In genomic region chr16:30645727-30646126, GRCh38 we compare ENCODE assay signal across 21 cellular contexts. TPM values are rescaled to one million over a fixed set of nuclear protein-coding genes. Genes with fewer than 3 reads are reported as not detected.
DNase-seq lines count a peak whose midpoint lies in the region; ATAC-seq, FAIRE-seq and TF ChIP-seq lines count a peak whose summit lies in the region.
"Had no signal": no experiment of that assay in that cellular context is flagged by ENCODE, and none has a peak within 500 bp of the region (broad histone marks: within the 10 kb centered on the region; RNA-seq: fewer than 3 reads in every experiment).

No MANE protein-coding gene starts in this region.

- H2AK5ac ChIP-seq in H1 (ENCODE audit: low read depth, low read length): no peak overlapping the region

- no peak overlapping the region for H2BK15ac ChIP-seq in H1 (ENCODE audit: low read length)

- H3K9ac ChIP-seq in H1 (replicated peaks in 1 of 4; ENCODE audit: extremely low read depth in 1 of 4, low read depth in 3 of 4, low read length in 3 of 4): no peak overlapping the region
- H3K9ac ChIP-seq: BLaER1 treated with 17β-estradiol and CSF1 and Interleukin-3, amounts not matched to agents 10 nM and 100 nM had no signal

- TF ChIP-seq RAD21 in H1 (IDR thresholded peaks at IDR 0.05 in 1 of 2, conservative IDR thresholded peaks at IDR 0.05 in 1 of 2; ENCODE audit: low read depth in 2 of 2, low read length in 2 of 2): no peak

- H3K4ac ChIP-seq in H1 (replicated peaks; ENCODE audit: insufficient read length, low read depth, low read length): no peak overlapping the region

- peak overlapping the region; percentile 13 for H3K27ac Mint-ChIP-seq in activated naive CD8-positive, alpha-beta T cell treated with anti-CD3 and anti-CD28 coated beads, Interleukin-2, amount 10 ng/mL, durations not matched to agents 7 days and 5 days
- no peak overlapping the region for H3K27ac Mint-ChIP-seq in activated naive CD8-positive, alpha-beta T cell treated with anti-CD3 and anti-CD28 coated beads, Interleukin-2, amount 50 U/mL, for 24 hours
- H3K27ac Mint-ChIP-seq: B cell; CD4-positive, alpha-beta T cell; CD8-positive, alpha-beta T cell had no signal

- no peak overlapping the region for H3K4me3 ChIP-seq in H1 (ENCODE audit: extremely low read depth in 1 of 4, insufficient read depth in 2 of 4, low read depth in 3 of 4, low read length in 4 of 4)
- H3K4me3 ChIP-seq: A549; BLaER1 treated with 17β-estradiol and CSF1 and Interleukin-3, amounts not matched to agents 10 nM and 100 nM had no signal

- POLR2A ChIA-PET in activated naive CD8-positive, alpha-beta T cell treated with anti-CD3 and anti-CD28 coated beads, Interleukin-2, amount 10 ng/mL, durations not matched to agents 7 days and 5 days (lab: Charles Lee): interaction anchor here (1.1 kb wide), 1 partner anchor 12 kb away, joined by 6 read pairs; no protein-coding TSS in a partner anchor
- POLR2A ChIA-PET in H1 (lab: Charles Lee; ENCODE audit: partially characterized antibody): interaction anchor here (0.6 to 1.8 kb wide), 4 partner anchors 10 to 111 kb away, joined by 3 to 5 read pairs (median 3); partner anchors contain the start of gene ZNF747

- DNase-seq in NCI-H82 (lab: John Stamatoyannopoulos, UW) (peak; percentile 48), NCI-H82 treated with DMSO at 0.1 percent for 48 hours (lab: John Stamatoyannopoulos, UW; ENCODE audit: unreplicated experiment) (no peak), H1 (ENCODE audit: low read depth in 1 of 2, low spot score in 2 of 2) (no peak)
- DNase-seq in activated naive CD8-positive, alpha-beta T cell treated with anti-CD3 and anti-CD28 coated beads, Interleukin-2, amount 10 ng/mL, durations not matched to agents 7 days and 5 days: no peak
- no peak for DNase-seq in activated naive CD8-positive, alpha-beta T cell treated with anti-CD3 and anti-CD28 coated beads, Interleukin-2, amount 50 U/mL, for 24 hours
- DNase-seq: AML-193; Caco-2; Calu3; CD4-positive, alpha-beta T cell; CD8-positive, alpha-beta T cell; DMS79 treated with DMSO at 0.1 percent for 48 hours; GF-D8 had no signal

- no peak overlapping the region for H3K4me2 ChIP-seq in H1 (ENCODE audit: insufficient read depth in 1 of 2, low read depth in 2 of 2, low read length in 2 of 2)
- H3K4me2 ChIP-seq: A549 had no signal

- no peak overlapping the region for H2AFZ ChIP-seq in H1 (ENCODE audit: low read length)

- no peak overlapping the region for H2BK20ac ChIP-seq in H1 (ENCODE audit: low read length)

- peaks cover 0 to 4% (median 0%) of the 10 kb centered on the region in 4 experiments; a peak in 2 of 7 replicates for H3K4me1 ChIP-seq in H1 (replicated peaks in 1 of 4; ENCODE audit: control insufficient read depth in 3 of 4, insufficient read depth in 4 of 4, low read length in 3 of 4)

- H3K56ac ChIP-seq in H1 (replicated peaks; ENCODE audit: insufficient read length, low read depth, low read length): no peak overlapping the region

- no peaks in the 10 kb centered on the region for H3K79me1 ChIP-seq in H1 (ENCODE audit: low read depth, low read length)

- H4K20me1 ChIP-seq in H1 (replicated peaks in 1 of 2; ENCODE audit: control insufficient read depth in 1 of 2, insufficient read depth in 2 of 2, low read length in 2 of 2): no peaks in the 10 kb centered on the region
- H4K20me1 ChIP-seq: BLaER1 treated with 17β-estradiol and CSF1 and Interleukin-3, amounts not matched to agents 10 nM and 100 nM had no signal

- CTCF ChIA-PET in H1 (lab: Charles Lee; ENCODE audit: partially characterized antibody): interaction anchor here (0.6 to 2.4 kb wide), 3 partner anchors 9 to 31 kb away, joined by 4 to 12 read pairs (median 6); no protein-coding TSS in a partner anchor

- H3K9me3 Mint-ChIP-seq in activated naive CD8-positive, alpha-beta T cell treated with anti-CD3 and anti-CD28 coated beads, Interleukin-2, amount 10 ng/mL, durations not matched to agents 7 days and 5 days: no peaks in the 10 kb centered on the region
- H3K9me3 Mint-ChIP-seq in activated naive CD8-positive, alpha-beta T cell treated with anti-CD3 and anti-CD28 coated beads, Interleukin-2, amount 50 U/mL, for 24 hours: no peaks in the 10 kb centered on the region
- H3K9me3 Mint-ChIP-seq: CD4-positive, alpha-beta T cell; CD8-positive, alpha-beta T cell had no signal

- no peak overlapping the region for H3K4me3 Mint-ChIP-seq in activated naive CD8-positive, alpha-beta T cell treated with anti-CD3 and anti-CD28 coated beads, Interleukin-2, amount 10 ng/mL, durations not matched to agents 7 days and 5 days
- H3K4me3 Mint-ChIP-seq in activated naive CD8-positive, alpha-beta T cell treated with anti-CD3 and anti-CD28 coated beads, Interleukin-2, amount 50 U/mL, for 24 hours: no peak overlapping the region
- H3K4me3 Mint-ChIP-seq: B cell; CD4-positive, alpha-beta T cell; CD8-positive, alpha-beta T cell had no signal

- H3K36me3 ChIP-seq in H1 (ENCODE audit: control insufficient read depth in 2 of 4, insufficient read depth in 4 of 4, low read length in 3 of 4): no peaks in the 10 kb centered on the region
- H3K36me3 ChIP-seq: BLaER1 treated with 17β-estradiol and CSF1 and Interleukin-3, amounts not matched to agents 10 nM and 100 nM had no signal

- H3K27ac ChIP-seq in H1 (ENCODE audit: low read depth, low read length): no peak overlapping the region
- H3K27ac ChIP-seq: 22Rv1; A549; BLaER1 treated with 17β-estradiol and CSF1 and Interleukin-3, amounts not matched to agents 10 nM and 100 nM; C4-2B had no signal

- ATAC-seq in activated naive CD8-positive, alpha-beta T cell treated with anti-CD3 and anti-CD28 coated beads, Interleukin-2, amount 10 ng/mL, durations not matched to agents 7 days and 5 days (ENCODE audit: low read depth): no peak
- ATAC-seq in activated naive CD8-positive, alpha-beta T cell treated with anti-CD3 and anti-CD28 coated beads, Interleukin-2, amount 50 U/mL, for 24 hours: no peak
- ATAC-seq: A549; CD8-positive, alpha-beta T cell had no signal

- no peaks in the 10 kb centered on the region for H3K79me2 ChIP-seq in H1 (ENCODE audit: control insufficient read depth in 1 of 2, insufficient read depth in 2 of 2, low read length in 2 of 2)

- no peak overlapping the region for H4K91ac ChIP-seq in H1 (replicated peaks; ENCODE audit: insufficient read length, low read length)

- no peak overlapping the region for H4K8ac ChIP-seq in H1 (ENCODE audit: extremely low read depth, insufficient read depth, low read length)

- no peaks in the 10 kb centered on the region for H3K36me3 Mint-ChIP-seq in activated naive CD8-positive, alpha-beta T cell treated with anti-CD3 and anti-CD28 coated beads, Interleukin-2, amount 10 ng/mL, durations not matched to agents 7 days and 5 days
- H3K36me3 Mint-ChIP-seq in activated naive CD8-positive, alpha-beta T cell treated with anti-CD3 and anti-CD28 coated beads, Interleukin-2, amount 50 U/mL, for 24 hours (ENCODE audit: low read depth): no peaks in the 10 kb centered on the region

- no peak overlapping the region for H2BK12ac ChIP-seq in H1 (ENCODE audit: low read depth, low read length)

- H3K14ac ChIP-seq in H1 (ENCODE audit: insufficient read length): no peak overlapping the region

- H3K18ac ChIP-seq in H1 (ENCODE audit: extremely low read depth, low read length): no peak overlapping the region

- H2BK120ac ChIP-seq in H1 (replicated peaks; ENCODE audit: low read depth, low read length): no peak overlapping the region

- 72% methylated on average over 6 of the region's 6 CpGs; no CpG with 5 or more reads in 1 of the 2 experiments for WGBS in H1 (ENCODE audit: extremely low coverage in 1 of 2, insufficient coverage in 1 of 2, insufficient read length in 1 of 2, insufficient replicate concordance in 2 of 2, low coverage in 1 of 2, low lambda C conversion rate in 2 of 2, missing lambda C conversion rate in 1 of 2), 2 experiments

- peaks cover 0 to 8% (median 1%) of the 10 kb centered on the region in 4 experiments; a peak in 3 of 7 replicates for H3K27me3 ChIP-seq in H1 (replicated peaks in 1 of 4; ENCODE audit: control insufficient read depth in 3 of 4, extremely low read depth in 1 of 4, insufficient read depth in 3 of 4, low read length in 3 of 4)
- H3K27me3 ChIP-seq: BLaER1 treated with 17β-estradiol and CSF1 and Interleukin-3, amounts not matched to agents 10 nM and 100 nM had no signal

- TF ChIP-seq EP300 in H1 (IDR thresholded peaks at IDR 0.05; ENCODE audit: borderline replicate concordance in 1 of 2, low read depth in 2 of 2, low read length in 2 of 2): no peak

- H3K27me3 Mint-ChIP-seq in activated naive CD8-positive, alpha-beta T cell treated with anti-CD3 and anti-CD28 coated beads, Interleukin-2, amount 10 ng/mL, durations not matched to agents 7 days and 5 days: no peaks in the 10 kb centered on the region
- H3K27me3 Mint-ChIP-seq in activated naive CD8-positive, alpha-beta T cell treated with anti-CD3 and anti-CD28 coated beads, Interleukin-2, amount 50 U/mL, for 24 hours: no peaks in the 10 kb centered on the region
- H3K27me3 Mint-ChIP-seq: B cell; CD4-positive, alpha-beta T cell had no signal

- no peaks in the 10 kb centered on the region for H3K9me3 ChIP-seq in H1 (ENCODE audit: insufficient read depth in 2 of 2, low read depth in 1 of 2, low read length in 1 of 2)
- H3K9me3 ChIP-seq: A549; BLaER1 treated with 17β-estradiol and CSF1 and Interleukin-3, amounts not matched to agents 10 nM and 100 nM; Caco-2 had no signal

- no peak overlapping the region for H4K5ac ChIP-seq in H1 (ENCODE audit: insufficient read length, low read depth, low read length)

- TF ChIP-seq POLR2A in H1 (IDR thresholded peaks at IDR 0.05; ENCODE audit: control extremely low read depth in 1 of 2, low read depth in 2 of 2, low read length in 2 of 2): no peak

- no peaks in the 10 kb centered on the region; the same call in 1 of the 2 replicates for H3K23me2 ChIP-seq in H1 (ENCODE audit: low read depth, low read length)

- no peak overlapping the region for H2BK5ac ChIP-seq in H1 (ENCODE audit: low read depth, low read length)

- FAIRE-seq in H1 (lab: Jason Lieb, UNC): no peak
- FAIRE-seq: A549, D721Med, G401.6, GM12891, GM19239 had no signal

- no peak for TF ChIP-seq CTCF in H1 (IDR thresholded peaks at IDR 0.05; ENCODE audit: control extremely low read depth in 1 of 3, insufficient read depth in 1 of 3, low read depth in 1 of 3, low read length in 3 of 3)

- no peak overlapping the region for H3K23ac ChIP-seq in H1 (ENCODE audit: insufficient read length)

- peaks cover 16% of the 10 kb centered on the region for H3K4me1 Mint-ChIP-seq in activated naive CD8-positive, alpha-beta T cell treated with anti-CD3 and anti-CD28 coated beads, Interleukin-2, amount 10 ng/mL, durations not matched to agents 7 days and 5 days
- H3K4me1 Mint-ChIP-seq in activated naive CD8-positive, alpha-beta T cell treated with anti-CD3 and anti-CD28 coated beads, Interleukin-2, amount 50 U/mL, for 24 hours: peaks cover 8% of the 10 kb centered on the region

RNA-seq across cellular contexts. Expression of gene PRR14, which starts 5.0 kb away (rescaled TPM):
- total RNA-seq in activated naive CD8-positive, alpha-beta T cell treated with anti-CD3 and anti-CD28 coated beads, Interleukin-2, amount 10 ng/mL, durations not matched to agents 7 days and 5 days: 10 to 100 TPM; 89.7 to 97.1 TPM
- total RNA-seq in H1 (2021; fragmentation: NEBNext Ultra II Directional; extraction: Animal tissue kit (Norgen Biotek cat#: 25700)): 16.1 and 18.9 TPM in 2 replicates
- 3.6 and 8.7 TPM in 2 replicates for polyA plus RNA-seq in H1 (2011; rRNA removed)
- 2.8 TPM for polyA plus RNA-seq in H1 (2011; cell fraction: cytosol; rRNA removed)
- polyA plus RNA-seq in H1 (2011; cell fraction: nucleus; rRNA removed): 13.6 TPM
- polyA plus RNA-seq in H1 (2012, experiment 1 of 2): 10.6 to 13.7 TPM (median 12.0 TPM) in 4 replicates
- 11.9 TPM for polyA plus RNA-seq in H1 (2012, experiment 2 of 2)
- 17.6 TPM for polyA plus RNA-seq in H1 (2013, experiment 1 of 2)
- polyA plus RNA-seq in H1 (2013, experiment 2 of 2): 17.2 TPM
- 1.1 and 2.8 TPM in 2 replicates for polyA minus RNA-seq in H1 (2011; rRNA and poly(A)+ RNA removed)
- 5.3 TPM for polyA minus RNA-seq in H1 (2011; cell fraction: cytosol; rRNA and poly(A)+ RNA removed)
- polyA minus RNA-seq in H1 (2011; cell fraction: nucleus; rRNA and poly(A)+ RNA removed): 10.0 TPM

RNA-seq across cellular contexts. Expression of gene FBRS, which starts 12.5 kb away (rescaled TPM):
- 100 to 1,000 TPM; 140 to 143 TPM for total RNA-seq in activated naive CD8-positive, alpha-beta T cell treated with anti-CD3 and anti-CD28 coated beads, Interleukin-2, amount 10 ng/mL, durations not matched to agents 7 days and 5 days
- 12.9 and 13.9 TPM in 2 replicates for total RNA-seq in H1 (2021; fragmentation: NEBNext Ultra II Directional; extraction: Animal tissue kit (Norgen Biotek cat#: 25700))
- 2.4 and 3.8 TPM in 2 replicates for polyA plus RNA-seq in H1 (2011; rRNA removed)
- polyA plus RNA-seq in H1 (2011; cell fraction: cytosol; rRNA removed): 2.2 TPM
- polyA plus RNA-seq in H1 (2011; cell fraction: nucleus; rRNA removed): 20.7 TPM
- polyA plus RNA-seq in H1 (2012, experiment 1 of 2): 7.4 to 11.7 TPM (median 9.5 TPM) in 4 replicates
- 6.9 TPM for polyA plus RNA-seq in H1 (2012, experiment 2 of 2)
- 9.1 TPM for polyA plus RNA-seq in H1 (2013, experiment 1 of 2)
- polyA plus RNA-seq in H1 (2013, experiment 2 of 2): 8.2 TPM
- polyA minus RNA-seq in H1 (2011; rRNA and poly(A)+ RNA removed): 2.0 and 3.6 TPM in 2 replicates
- polyA minus RNA-seq in H1 (2011; cell fraction: cytosol; rRNA and poly(A)+ RNA removed): 4.8 TPM
- polyA minus RNA-seq in H1 (2011; cell fraction: nucleus; rRNA and poly(A)+ RNA removed): 11.5 TPM

RNA-seq across cellular contexts. Expression of gene ZNF689, which starts 35.5 kb away (rescaled TPM):
- total RNA-seq in activated naive CD8-positive, alpha-beta T cell treated with anti-CD3 and anti-CD28 coated beads, Interleukin-2, amount 10 ng/mL, durations not matched to agents 7 days and 5 days: 10 to 100 TPM; 12.7 to 14.4 TPM
- total RNA-seq in H1 (2021; fragmentation: NEBNext Ultra II Directional; extraction: Animal tissue kit (Norgen Biotek cat#: 25700)): 14.2 and 14.3 TPM in 2 replicates
- 15.3 and 19.0 TPM in 2 replicates for polyA plus RNA-seq in H1 (2011; rRNA removed)
- polyA plus RNA-seq in H1 (2011; cell fraction: cytosol; rRNA removed): 12.5 TPM
- polyA plus RNA-seq in H1 (2011; cell fraction: nucleus; rRNA removed): 10.7 TPM
- polyA plus RNA-seq in H1 (2012, experiment 1 of 2): 9.2 to 11.6 TPM (median 11.0 TPM) in 4 replicates
- polyA plus RNA-seq in H1 (2012, experiment 2 of 2): 15.1 TPM
- polyA plus RNA-seq in H1 (2013, experiment 1 of 2): 9.9 TPM
- 9.7 TPM for polyA plus RNA-seq in H1 (2013, experiment 2 of 2)
- 14.8 and 15.0 TPM in 2 replicates for polyA minus RNA-seq in H1 (2011; rRNA and poly(A)+ RNA removed)
- polyA minus RNA-seq in H1 (2011; cell fraction: cytosol; rRNA and poly(A)+ RNA removed): 24.1 TPM
- polyA minus RNA-seq in H1 (2011; cell fraction: nucleus; rRNA and poly(A)+ RNA removed): 9.4 TPM

RNA-seq across cellular contexts. Expression of gene SRCAP, which starts 53.2 kb away (rescaled TPM):
- 10 to 100 TPM; 89.4 to 92.2 TPM for total RNA-seq in activated naive CD8-positive, alpha-beta T cell treated with anti-CD3 and anti-CD28 coated beads, Interleukin-2, amount 10 ng/mL, durations not matched to agents 7 days and 5 days
- 54.3 and 58.7 TPM in 2 replicates for total RNA-seq in H1 (2021; fragmentation: NEBNext Ultra II Directional; extraction: Animal tissue kit (Norgen Biotek cat#: 25700))
- polyA plus RNA-seq in H1 (2011; rRNA removed): 5.5 and 9.5 TPM in 2 replicates
- 2.4 TPM for polyA plus RNA-seq in H1 (2011; cell fraction: cytosol; rRNA removed)
- 16.9 TPM for polyA plus RNA-seq in H1 (2011; cell fraction: nucleus; rRNA removed)
- 12.7 to 20.6 TPM (median 16.9 TPM) in 4 replicates for polyA plus RNA-seq in H1 (2012, experiment 1 of 2)
- polyA plus RNA-seq in H1 (2012, experiment 2 of 2): 8.1 TPM
- polyA plus RNA-seq in H1 (2013, experiment 1 of 2): 18.2 TPM
- 16.0 TPM for polyA plus RNA-seq in H1 (2013, experiment 2 of 2)
- 11.7 and 17.0 TPM in 2 replicates for polyA minus RNA-seq in H1 (2011; rRNA and poly(A)+ RNA removed)
- polyA minus RNA-seq in H1 (2011; cell fraction: cytosol; rRNA and poly(A)+ RNA removed): 19.4 TPM
- 27.4 TPM for polyA minus RNA-seq in H1 (2011; cell fraction: nucleus; rRNA and poly(A)+ RNA removed)
